In the genomic region with DNA sequence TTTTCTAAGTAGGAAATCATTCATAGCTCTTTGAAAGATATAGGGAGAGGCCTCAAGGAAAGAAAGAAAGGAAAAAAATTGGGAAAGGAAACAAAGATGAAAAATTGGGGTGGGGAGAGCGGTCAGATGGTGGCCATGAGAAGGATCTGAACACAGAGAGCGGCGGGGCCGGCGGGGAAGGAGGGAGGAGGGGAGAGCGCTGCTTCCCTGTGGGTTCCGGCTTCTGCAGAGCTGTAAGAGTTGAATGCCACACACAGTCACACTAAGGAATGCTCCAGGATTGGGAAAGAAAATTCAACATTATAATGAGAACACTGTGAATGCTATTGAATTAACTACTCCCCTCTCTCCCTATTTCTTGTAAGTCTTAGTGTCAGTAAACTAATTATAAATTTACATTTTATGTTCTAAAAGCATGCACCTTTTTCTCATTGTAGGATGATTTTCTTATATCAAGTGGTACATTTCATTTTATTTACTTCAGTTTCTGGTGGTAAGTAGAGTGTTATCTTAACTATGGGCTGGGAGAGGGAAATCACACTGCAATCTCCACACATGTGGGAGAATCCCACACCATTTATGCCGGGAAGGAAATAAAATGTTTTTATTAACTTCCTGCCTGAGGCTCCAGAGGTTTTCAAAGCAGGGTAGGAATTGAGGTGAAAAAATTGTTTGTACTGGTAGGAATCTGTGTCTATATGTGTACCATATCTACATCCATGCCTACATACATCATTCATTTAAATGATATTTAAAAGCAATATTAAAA, we compare ENCODE assay signal across 16 cellular contexts. TPM values are rescaled to one million over a fixed set of nuclear protein-coding genes. Genes with fewer than 3 reads are reported as not detected.
DNase-seq lines count a peak whose midpoint lies in the region; ATAC-seq, FAIRE-seq and TF ChIP-seq lines count a peak whose summit lies in the region.
"Had no signal": no experiment of that assay in that cellular context is flagged by ENCODE, and none has a peak within 500 bp of the region (broad histone marks: within the 10 kb centered on the region; RNA-seq: fewer than 3 reads in every experiment).

No MANE protein-coding gene starts in this region.

- ATAC-seq in HepG2 (peak; percentile 97), GM18511 (IDR thresholded peaks at IDR 0.05; ENCODE audit: unreplicated experiment) (no peak), GM19351 (IDR thresholded peaks at IDR 0.05; ENCODE audit: unreplicated experiment) (no peak)

- no peak overlapping the region for H2AFZ ChIP-seq in HepG2 (ENCODE audit: low read length)

- no peak for TF ChIP-seq CTCF in endodermal cell (conservative IDR thresholded peaks at IDR 0.05)
- peak; percentile 3; the same call in 1 of the 2 replicates for TF ChIP-seq CTCF in HepG2 (CRISPR knock-in tag; IDR thresholded peaks at IDR 0.05)
- no peak for TF ChIP-seq CTCF in spleen (IDR thresholded peaks at IDR 0.05 in 8 of 11, conservative IDR thresholded peaks at IDR 0.05 in 3 of 11)

- H3K27me3 ChIP-seq in endodermal cell (ENCODE audit: control insufficient read depth, insufficient read depth, low read length, poor library complexity, severe bottlenecking): no peaks in the 10 kb centered on the region
- H3K27me3 ChIP-seq in HepG2 (ENCODE audit: control insufficient read depth in 1 of 2, insufficient read depth in 2 of 2, low read length in 2 of 2): no peaks in the 10 kb centered on the region
- H3K27me3 ChIP-seq in spleen (replicated peaks in 1 of 7): peaks cover 0 to 25% (median 0%) of the 10 kb centered on the region in 7 donors

- peaks cover 9% of the 10 kb centered on the region for H3K79me2 ChIP-seq in HepG2 (ENCODE audit: insufficient read depth, low read length)

- WGBS in endodermal cell (ENCODE audit: insufficient coverage in 1 of 2, insufficient read length in 1 of 2), 2 experiments: 14% methylated on average over 5 of the region's 8 CpGs; no CpG with 5 or more reads in 1 of the 2 experiments
- 4% methylated on average over 8 of the region's 8 CpGs for WGBS in HepG2 (ENCODE audit: low lambda C conversion rate)
- 10 to 28% (median 18%) methylated on average over 8 of the region's 8 CpGs for WGBS in spleen, 5 donors

- H3K27ac ChIP-seq in endodermal cell (ENCODE audit: low read depth, low read length) (peak overlapping the region; percentile 34), HepG2 (ENCODE audit: extremely low read length, insufficient read depth, low read length) (peak overlapping the region; percentile 85), spleen (no peak overlapping the region)
- H3K27ac ChIP-seq: C4-2B, KMS-11, left ventricle myocardium inferior had no signal

- H3K9ac ChIP-seq in endodermal cell (ENCODE audit: extremely low read depth, low read length, poor library complexity, severe bottlenecking) (no peak overlapping the region), HepG2 (ENCODE audit: insufficient read depth, low read depth, low read length) (peak overlapping the region; percentile 74)
- H3K9ac ChIP-seq: KMS-11 had no signal

- POLR2A ChIA-PET in HEK293T (lab: Yijun Ruan, JAX): interaction anchor here (1.5 kb wide), 1 partner anchor 63 kb away, joined by 5 read pairs; no protein-coding TSS in a partner anchor
- POLR2A ChIA-PET in HepG2 (lab: Yijun Ruan, JAX): interaction anchor here (0.7 to 2.0 kb wide), 6 partner anchors 8 to 77 kb away, joined by 3 to 10 read pairs (median 4); partner anchors contain the start of gene CYP4V2

- H3K9me3 ChIP-seq in endodermal cell (ENCODE audit: control insufficient read depth, low read length) (no peaks in the 10 kb centered on the region), HepG2 (ENCODE audit: low read length) (no peaks in the 10 kb centered on the region), spleen (no peaks in the 10 kb centered on the region)
- H3K9me3 ChIP-seq: left ventricle myocardium inferior had no signal

- DNase-seq in HEK293T (ENCODE audit: extremely low spot score) (peak; percentile 42), endodermal cell (peak; percentile 76), HepG2 (ENCODE audit: low spot score) (peak; percentile 58), renal cortical epithelial cell (ENCODE audit: low read depth) (peak; percentile 72), spleen (no peak), RPMI8226 (no peak)
- DNase-seq: activated naive CD4-positive, alpha-beta T cell treated with anti-CD3 and anti-CD28 coated beads, Interleukin-2, amount 50 U/mL, for 16 hours; left ventricle myocardium inferior; NCI-H187 treated with DMSO at 0.1 percent for 48 hours had no signal

- TF ChIP-seq EP300 in HepG2 (IDR thresholded peaks at IDR 0.05; ENCODE audit: low read depth in 2 of 2, low read length in 2 of 2): no peak
- no peak for TF ChIP-seq EP300 in HepG2 (CRISPR knock-in tag; IDR thresholded peaks at IDR 0.05; ENCODE audit: borderline replicate concordance)

- H3K4me3 Mint-ChIP-seq in endodermal cell: peak overlapping the region; percentile 50

- peak overlapping the region; percentile 57 for H3K4me3 ChIP-seq in endodermal cell (ENCODE audit: low read length)
- H3K4me3 ChIP-seq in HepG2 (replicated peaks in 1 of 3; ENCODE audit: insufficient read depth in 1 of 3, low read depth in 2 of 3, low read length in 3 of 3): peak overlapping the region; percentile 64 to 86 (median 69)
- H3K4me3 ChIP-seq in spleen: no peak overlapping the region
- H3K4me3 ChIP-seq: left ventricle myocardium inferior had no signal

- TF ChIP-seq POLR2A in HepG2 (IDR thresholded peaks at IDR 0.05; ENCODE audit: insufficient read depth in 1 of 2, low read depth in 2 of 2, low read length in 2 of 2) (peak; percentile 43 to 59; a peak in 2 of 4 replicates), spleen (IDR thresholded peaks at IDR 0.05) (no peak)

- H3K4me2 ChIP-seq in HepG2 (ENCODE audit: low read depth, low read length): peak overlapping the region; percentile 68
- H3K4me2 ChIP-seq: KMS-11 had no signal

- H4K20me1 ChIP-seq in HepG2 (ENCODE audit: insufficient read depth, low read length): no peaks in the 10 kb centered on the region

- no TSS peak for BruUV-seq in HepG2 (replicated peaks; lab: Mats Ljungman, UMichigan)

- peaks cover 14% of the 10 kb centered on the region for H3K4me1 Mint-ChIP-seq in endodermal cell

- H3K27me3 Mint-ChIP-seq in endodermal cell (ENCODE audit: insufficient read depth): no peaks in the 10 kb centered on the region

- H3K36me3 ChIP-seq in endodermal cell (ENCODE audit: control insufficient read depth, insufficient read depth, low read length): no peaks in the 10 kb centered on the region
- H3K36me3 ChIP-seq in HepG2 (replicated peaks in 1 of 2; ENCODE audit: control insufficient read depth in 1 of 2, insufficient read depth in 2 of 2, low read length in 2 of 2): no peaks in the 10 kb centered on the region
- no peaks in the 10 kb centered on the region for H3K36me3 ChIP-seq in spleen
- H3K36me3 ChIP-seq: left ventricle myocardium inferior had no signal

- FAIRE-seq in HepG2 (lab: Jason Lieb, UNC): peak; percentile 67
- FAIRE-seq: colon had no signal

- H3K27ac Mint-ChIP-seq in endodermal cell: peak overlapping the region; percentile 89

- no peaks in the 10 kb centered on the region for H3K36me3 Mint-ChIP-seq in endodermal cell (ENCODE audit: low read depth)

- in situ Hi-C loops in HepG2 (cut with HindIII; ENCODE audit: extremely low pct_ligation_motif_present, low pct_unique_long_range_greater_than_20kb): no loop called here

- H3K9me3 Mint-ChIP-seq in endodermal cell: no peaks in the 10 kb centered on the region

- intact Hi-C loops in HepG2 (cut with micrococcal nuclease; ENCODE audit: unreplicated experiment) (loop anchor here (1.0 to 10.0 kb wide), 3 partner anchors 9 to 438 kb away; partner anchors contain the start of gene CYP4V2), spleen (cut with DNase I; ENCODE audit: low total_unique reads) (no loop called here)

- TF ChIP-seq RAD21 in HepG2 (CRISPR knock-in tag; IDR thresholded peaks at IDR 0.05): no peak

- no peaks in the 10 kb centered on the region for H3K4me1 ChIP-seq in endodermal cell (ENCODE audit: control insufficient read depth, insufficient read depth, low read length)
- peaks cover 48% of the 10 kb centered on the region for H3K4me1 ChIP-seq in HepG2 (ENCODE audit: insufficient read depth, low read length)
- H3K4me1 ChIP-seq in spleen: peaks cover 0 to 5% (median 2%) of the 10 kb centered on the region in 6 donors
- H3K4me1 ChIP-seq: left ventricle myocardium inferior had no signal

- CTCF ChIA-PET in HEK293T (lab: Yijun Ruan, JAX) (interaction anchor here (1.1 kb wide), 1 partner anchor 11 kb away, joined by 3 read pairs; no protein-coding TSS in a partner anchor), HepG2 (lab: Yijun Ruan, JAX; ENCODE audit: low intra/inter-chr PET ratio, low total read pairs) (no interaction called here)

RNA-seq across cellular contexts. Expression of gene F11, which starts 0.9 kb away (rescaled TPM):
- not detected for total RNA-seq in endodermal cell
- polyA plus RNA-seq in endodermal cell (2013, experiment 1 of 2): 0.25 TPM
- not detected for polyA plus RNA-seq in endodermal cell (2013, experiment 2 of 2)
- 27.6 and 58.0 TPM in 2 replicates for total RNA-seq in HepG2 (2016; rRNA removed; fragmentation: Illumina TruSeq; extraction: Trizol)
- 7.0 and 7.4 TPM in 2 replicates for total RNA-seq in HepG2 (2016; cell fraction: cytosol; rRNA removed; fragmentation: Illumina TruSeq; extraction: Trizol; ENCODE audit: low read depth)
- total RNA-seq in HepG2 (2016; cell fraction: insoluble cytoplasmic fraction; rRNA removed; fragmentation: Illumina TruSeq; extraction: Trizol): 25.4 and 56.7 TPM in 2 replicates
- 11.6 and 12.3 TPM in 2 replicates for total RNA-seq in HepG2 (2016; cell fraction: membrane; rRNA removed; fragmentation: Illumina TruSeq; extraction: Trizol)
- 72.8 and 74.4 TPM in 2 replicates for total RNA-seq in HepG2 (2016; cell fraction: nucleus; rRNA removed; fragmentation: Illumina TruSeq; extraction: Trizol)
- 35.1 and 48.7 TPM in 2 replicates for polyA plus RNA-seq in HepG2 (2011; rRNA removed)
- 18.9 and 37.4 TPM in 2 replicates for polyA plus RNA-seq in HepG2 (2011; cell fraction: cytosol; rRNA removed)
- polyA plus RNA-seq in HepG2 (2011; cell fraction: nucleus; rRNA removed): 73.5 and 117 TPM in 2 replicates
- 46.7 and 65.0 TPM in 2 replicates for polyA plus RNA-seq in HepG2 (2012)
- polyA plus RNA-seq in HepG2 (2016; cell fraction: cytosol; fragmentation: Illumina TruSeq; extraction: Trizol; ENCODE audit: low read depth): 4.0 and 4.8 TPM in 2 replicates
- 21.2 and 23.4 TPM in 2 replicates for polyA plus RNA-seq in HepG2 (2016; cell fraction: insoluble cytoplasmic fraction; fragmentation: Illumina TruSeq; extraction: Trizol; ENCODE audit: low read depth)
- 6.0 and 7.5 TPM in 2 replicates for polyA plus RNA-seq in HepG2 (2016; cell fraction: membrane; fragmentation: Illumina TruSeq; extraction: Trizol; ENCODE audit: low read depth)
- 107 and 113 TPM in 2 replicates for polyA plus RNA-seq in HepG2 (2016; cell fraction: nucleus; fragmentation: Illumina TruSeq; extraction: Trizol; ENCODE audit: insufficient read depth, low read depth)
- polyA minus RNA-seq in HepG2 (2011; rRNA and poly(A)+ RNA removed; ENCODE audit: low replicate concordance): 18.4 TPM in 1 of 2 replicates, not detected in the other
- 13.9 and 27.5 TPM in 2 replicates for polyA minus RNA-seq in HepG2 (2011; cell fraction: cytosol; rRNA and poly(A)+ RNA removed)
- 74.5 and 137 TPM in 2 replicates for polyA minus RNA-seq in HepG2 (2011; cell fraction: nucleus; rRNA and poly(A)+ RNA removed)
- total RNA-seq in renal cortical epithelial cell: 0.45 TPM in 1 of 2 replicates, not detected in the other
- 1 to 10 TPM in 1 of 7 donors, under 1 TPM in 1, not detected in 5; 0.20 to 2.2 TPM for total RNA-seq in spleen
- not detected for polyA plus RNA-seq in spleen
- total RNA-seq: pulmonary artery endothelial cell, SK-MEL-5 had no signal

RNA-seq across cellular contexts. Expression of gene KLKB1, which starts 39.6 kb away (rescaled TPM):
- 10 to 100 TPM in 1 of 2 donors, 1 to 10 TPM in 1; 9.5 to 11.9 TPM for total RNA-seq in endodermal cell
- polyA plus RNA-seq in endodermal cell (2013, experiment 1 of 2): 0.50 TPM
- polyA plus RNA-seq in endodermal cell (2013, experiment 2 of 2): 0.17 TPM
- total RNA-seq in HepG2 (2016; rRNA removed; fragmentation: Illumina TruSeq; extraction: Trizol): 0.49 and 0.59 TPM in 2 replicates
- not detected in 2 replicates for total RNA-seq in HepG2 (2016; cell fraction: cytosol; rRNA removed; fragmentation: Illumina TruSeq; extraction: Trizol; ENCODE audit: low read depth)
- total RNA-seq in HepG2 (2016; cell fraction: insoluble cytoplasmic fraction; rRNA removed; fragmentation: Illumina TruSeq; extraction: Trizol): 0.32 TPM in 1 of 2 replicates, not detected in the other
- total RNA-seq in HepG2 (2016; cell fraction: membrane; rRNA removed; fragmentation: Illumina TruSeq; extraction: Trizol): 0.19 and 0.21 TPM in 2 replicates
- total RNA-seq in HepG2 (2016; cell fraction: nucleus; rRNA removed; fragmentation: Illumina TruSeq; extraction: Trizol): 0.28 and 1.6 TPM in 2 replicates
- 0.26 and 0.67 TPM in 2 replicates for polyA plus RNA-seq in HepG2 (2011; rRNA removed)
- polyA plus RNA-seq in HepG2 (2011; cell fraction: cytosol; rRNA removed): 0.17 and 0.38 TPM in 2 replicates
- polyA plus RNA-seq in HepG2 (2011; cell fraction: nucleus; rRNA removed): 0.35 and 0.50 TPM in 2 replicates
- 1.7 and 2.7 TPM in 2 replicates for polyA plus RNA-seq in HepG2 (2012)
- 0.08 TPM in 1 of 2 replicates, not detected in the other for polyA plus RNA-seq in HepG2 (2016; cell fraction: cytosol; fragmentation: Illumina TruSeq; extraction: Trizol; ENCODE audit: low read depth)
- polyA plus RNA-seq in HepG2 (2016; cell fraction: insoluble cytoplasmic fraction; fragmentation: Illumina TruSeq; extraction: Trizol; ENCODE audit: low read depth): 0.22 and 0.24 TPM in 2 replicates
- polyA plus RNA-seq in HepG2 (2016; cell fraction: membrane; fragmentation: Illumina TruSeq; extraction: Trizol; ENCODE audit: low read depth): 0.14 and 0.16 TPM in 2 replicates
- 1.4 and 1.5 TPM in 2 replicates for polyA plus RNA-seq in HepG2 (2016; cell fraction: nucleus; fragmentation: Illumina TruSeq; extraction: Trizol; ENCODE audit: insufficient read depth, low read depth)
- polyA minus RNA-seq in HepG2 (2011; rRNA and poly(A)+ RNA removed; ENCODE audit: low replicate concordance): 0.56 TPM in 1 of 2 replicates, not detected in the other
- 0.69 TPM in 1 of 2 replicates, not detected in the other for polyA minus RNA-seq in HepG2 (2011; cell fraction: cytosol; rRNA and poly(A)+ RNA removed)
- 0.25 TPM in 1 of 2 replicates, not detected in the other for polyA minus RNA-seq in HepG2 (2011; cell fraction: nucleus; rRNA and poly(A)+ RNA removed)
- total RNA-seq in renal cortical epithelial cell: 0.35 and 0.65 TPM in 2 replicates
- total RNA-seq in spleen: 1 to 10 TPM in 5 of 7 donors, under 1 TPM in 2; 0.67 to 5.8 (median 1.7) TPM
- polyA plus RNA-seq in spleen: 1 to 10 TPM; 1.1 to 3.6 (median 1.3) TPM
- total RNA-seq: pulmonary artery endothelial cell, SK-MEL-5 had no signal

Comparison
In these comparisons a context has a peak if more than half of its experiments do, and no peak if none do; other contexts are left out.
1. DNase-seq: peak in HEK293T (single experiment), endodermal cell (single experiment), HepG2 (single experiment) and renal cortical epithelial cell (single experiment); none in spleen (single experiment) and RPMI8226 (single experiment).
2. H3K27ac ChIP-seq: peak in endodermal cell (single experiment) and HepG2 (single experiment); none in spleen (0 of 8).
3. H3K4me3 ChIP-seq: peak in endodermal cell (single experiment) and HepG2 (3 of 3); none in spleen (0 of 8).
4. POLR2A ChIP-seq: peak in HepG2 (2 of 2); none in spleen (0 of 3).